In the genomic region with DNA sequence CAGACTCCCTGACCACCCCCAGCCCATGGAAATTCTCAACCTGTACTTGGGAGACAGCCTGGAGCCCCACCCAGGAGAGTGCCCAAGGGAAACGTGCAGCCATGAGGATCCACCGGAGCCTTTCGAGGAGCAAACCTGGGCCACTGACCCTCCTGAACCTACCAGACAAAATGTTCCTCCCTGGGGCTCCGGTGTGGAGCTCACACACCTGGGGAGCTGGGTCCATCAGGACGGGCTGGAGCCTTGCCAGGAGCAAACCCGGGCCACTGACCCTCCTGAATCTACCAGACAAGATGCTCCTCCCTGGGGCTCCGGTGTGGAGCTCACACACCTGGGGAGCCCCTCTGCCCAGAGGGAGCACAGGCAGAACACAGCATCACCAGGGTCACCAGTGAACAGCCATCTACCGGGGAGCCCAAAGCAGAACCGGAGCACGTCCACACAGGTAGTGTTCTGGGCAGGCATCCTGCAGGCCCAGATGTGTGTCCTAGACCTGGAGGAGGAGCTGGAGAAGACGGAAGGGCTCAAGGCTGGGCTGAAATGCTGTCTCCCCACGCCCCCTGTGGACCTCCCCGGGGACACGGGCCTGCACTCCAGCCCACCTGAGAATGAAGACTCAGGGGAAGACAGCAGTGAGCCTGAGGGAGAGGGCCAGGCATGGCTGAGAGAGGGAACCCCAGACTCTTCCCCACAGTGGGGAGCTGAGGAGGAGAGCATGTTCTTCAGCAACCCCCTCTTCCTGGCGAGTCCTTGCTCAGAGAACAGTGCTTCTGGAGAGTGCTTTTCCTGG, we compare ENCODE assay signal across 21 cellular contexts. TPM values are rescaled to one million over a fixed set of nuclear protein-coding genes. Genes with fewer than 3 reads are reported as not detected.
A peak's percentile ranks its signal among the peaks of the same experiment; 100 is the strongest.
DNase-seq lines count a peak whose midpoint lies in the region; ATAC-seq and TF ChIP-seq lines count a peak whose summit lies in the region.
"Had no signal": no experiment of that assay in that cellular context is flagged by ENCODE, and none has a peak within 500 bp of the region (broad histone marks: within the 10 kb centered on the region; RNA-seq: fewer than 3 reads in every experiment).

No MANE protein-coding gene starts in this region.

- H3K27me3 ChIP-seq in CD4-positive, alpha-beta memory T cell (ENCODE audit: insufficient read depth, low read length) = no peaks in the 10 kb centered on the region
- H3K27me3 ChIP-seq in PC-9 (ENCODE audit: insufficient read depth, low read depth) = no peaks in the 10 kb centered on the region

- H3K27ac ChIP-seq in CD4-positive, alpha-beta memory T cell (ENCODE audit: low read depth, low read length) = peak overlapping the region; percentile 0
- H3K27ac ChIP-seq in PC-9 = no peak overlapping the region
- H3K27ac ChIP-seq: HL-60, left ventricle myocardium inferior had no signal

- H3K36me3 Mint-ChIP-seq in activated CD8-positive, alpha-beta memory T cell treated with anti-CD3 and anti-CD28 coated beads, Interleukin-2, amount 10 ng/mL, durations not matched to agents 7 days and 5 days = peaks cover 62% of the 10 kb centered on the region
- peaks cover 39 to 72% of the 10 kb centered on the region in 2 donors for H3K36me3 Mint-ChIP-seq in CD4-positive, alpha-beta memory T cell
- peaks cover 53% of the 10 kb centered on the region for H3K36me3 Mint-ChIP-seq in activated naive CD8-positive, alpha-beta T cell treated with anti-CD3 and anti-CD28 coated beads for 36 hours

- H3K4me3 Mint-ChIP-seq in activated CD8-positive, alpha-beta memory T cell treated with anti-CD3 and anti-CD28 coated beads, Interleukin-2, amount 10 ng/mL, durations not matched to agents 7 days and 5 days = no peak overlapping the region
- H3K4me3 Mint-ChIP-seq in CD4-positive, alpha-beta memory T cell = peak overlapping the region in 3 of 8 donors; percentile 75 to 93 (median 88)
- no peak overlapping the region for H3K4me3 Mint-ChIP-seq in activated naive CD8-positive, alpha-beta T cell treated with anti-CD3 and anti-CD28 coated beads for 36 hours
- H3K4me3 Mint-ChIP-seq: HFFc6 had no signal

- no peaks in the 10 kb centered on the region for H3K9me3 Mint-ChIP-seq in activated CD8-positive, alpha-beta memory T cell treated with anti-CD3 and anti-CD28 coated beads, Interleukin-2, amount 10 ng/mL, durations not matched to agents 7 days and 5 days (ENCODE audit: low read depth)
- no peaks in the 10 kb centered on the region for H3K9me3 Mint-ChIP-seq in CD4-positive, alpha-beta memory T cell
- no peaks in the 10 kb centered on the region for H3K9me3 Mint-ChIP-seq in activated naive CD8-positive, alpha-beta T cell treated with anti-CD3 and anti-CD28 coated beads for 36 hours
- H3K9me3 Mint-ChIP-seq: HFFc6 had no signal

- DNase-seq in activated CD8-positive, alpha-beta memory T cell treated with anti-CD3 and anti-CD28 coated beads, Interleukin-2, amount 10 ng/mL, durations not matched to agents 7 days and 5 days = no peak
- DNase-seq in activated CD8-positive, alpha-beta memory T cell treated with anti-CD3 and anti-CD28 coated beads, Interleukin-2, amount 50 U/mL, for 4 hours = no peak
- DNase-seq in CD4-positive, alpha-beta memory T cell = no peak
- no peak for DNase-seq in activated naive CD8-positive, alpha-beta T cell treated with anti-CD3 and anti-CD28 coated beads for 36 hours
- peak; percentile 73 for DNase-seq in posterior vena cava (ENCODE audit: low spot score)
- DNase-seq in lower leg skin (ENCODE audit: low spot score in 2 of 2) = no peak
- no peak for DNase-seq in COLO668 (lab: John Stamatoyannopoulos, UW; ENCODE audit: unreplicated experiment)
- no peak for DNase-seq in PC-9
- DNase-seq: activated CD8-positive, alpha-beta memory T cell treated with anti-CD3 and anti-CD28 coated beads for 24 hours; activated gamma-delta T cell treated with Interleukin-2 at 50 U/mL for 16 hours; DND-41; HFFc6; IMR-90; left ventricle myocardium inferior; NCI-H1436; NCI-H524 treated with DMSO at 0.1 percent for 48 hours had no signal

- H3K4me1 Mint-ChIP-seq in activated CD8-positive, alpha-beta memory T cell treated with anti-CD3 and anti-CD28 coated beads, Interleukin-2, amount 10 ng/mL, durations not matched to agents 7 days and 5 days = peaks cover 91% of the 10 kb centered on the region
- H3K4me1 Mint-ChIP-seq in CD4-positive, alpha-beta memory T cell = peaks cover 66 to 98% (median 87%) of the 10 kb centered on the region in 4 donors
- H3K4me1 Mint-ChIP-seq in activated naive CD8-positive, alpha-beta T cell treated with anti-CD3 and anti-CD28 coated beads for 36 hours = peaks cover 79% of the 10 kb centered on the region

- no peaks in the 10 kb centered on the region for H4K20me1 ChIP-seq in PC-9 (ENCODE audit: insufficient read depth)

- BruUV-seq in PC-9 (replicated peaks; lab: Mats Ljungman, UMichigan) = no TSS peak

- H2AFZ ChIP-seq in PC-9 = no peak overlapping the region

- WGBS in lower leg skin, 2 donors = 80 to 83% methylated on average over 11 to 12 of the region's 15 CpGs

- no peaks in the 10 kb centered on the region for H3K27me3 Mint-ChIP-seq in activated CD8-positive, alpha-beta memory T cell treated with anti-CD3 and anti-CD28 coated beads, Interleukin-2, amount 10 ng/mL, durations not matched to agents 7 days and 5 days
- no peaks in the 10 kb centered on the region for H3K27me3 Mint-ChIP-seq in CD4-positive, alpha-beta memory T cell
- no peaks in the 10 kb centered on the region for H3K27me3 Mint-ChIP-seq in activated naive CD8-positive, alpha-beta T cell treated with anti-CD3 and anti-CD28 coated beads for 36 hours

- H3K4me3 ChIP-seq in CD4-positive, alpha-beta memory T cell (ENCODE audit: low read length in 2 of 2) = no peak overlapping the region
- H3K4me3 ChIP-seq in lower leg skin (ENCODE audit: low read depth, poor library complexity, severe bottlenecking) (no peak overlapping the region), PC-9 (no peak overlapping the region)
- H3K4me3 ChIP-seq: left ventricle myocardium inferior had no signal

- peak overlapping the region; percentile 4 for H3K27ac Mint-ChIP-seq in activated CD8-positive, alpha-beta memory T cell treated with anti-CD3 and anti-CD28 coated beads, Interleukin-2, amount 10 ng/mL, durations not matched to agents 7 days and 5 days
- peak overlapping the region in 5 of 7 donors; percentile 18 to 94 (median 70) for H3K27ac Mint-ChIP-seq in CD4-positive, alpha-beta memory T cell
- peak overlapping the region; percentile 31 for H3K27ac Mint-ChIP-seq in activated naive CD8-positive, alpha-beta T cell treated with anti-CD3 and anti-CD28 coated beads for 36 hours
- H3K27ac Mint-ChIP-seq: HFFc6 had no signal

- peaks cover 98% of the 10 kb centered on the region for H3K4me1 ChIP-seq in CD4-positive, alpha-beta memory T cell (ENCODE audit: insufficient read depth, low read length)
- no peaks in the 10 kb centered on the region for H3K4me1 ChIP-seq in PC-9 (replicated peaks; ENCODE audit: insufficient read depth)
- H3K4me1 ChIP-seq: left ventricle myocardium inferior had no signal

- H3K4me2 ChIP-seq in PC-9 = no peak overlapping the region

- H3K79me2 ChIP-seq in PC-9 (ENCODE audit: low read depth) = no peaks in the 10 kb centered on the region

- no peaks in the 10 kb centered on the region for H3F3A ChIP-seq in PC-9 (ENCODE audit: insufficient read depth, low read depth)

- ATAC-seq in activated CD8-positive, alpha-beta memory T cell treated with anti-CD3 and anti-CD28 coated beads, Interleukin-2, amount 10 ng/mL, durations not matched to agents 7 days and 5 days = no peak
- ATAC-seq: sciatic nerve had no signal

- TF ChIP-seq CTCF in lower leg skin (IDR thresholded peaks at IDR 0.05) (no peak), PC-9 (conservative IDR thresholded peaks at IDR 0.05) (no peak)

- CTCF ChIA-PET in activated CD8-positive, alpha-beta memory T cell treated with anti-CD3 and anti-CD28 coated beads, Interleukin-2, amount 10 ng/mL, durations not matched to agents 7 days and 5 days (lab: Charles Lee) = interaction anchor here (0.9 to 12.6 kb wide), 5 partner anchors 10 to 103 kb away, joined by 4 to 177 read pairs (median 19); partner anchors contain the start of gene PSD4
- CTCF ChIA-PET in CD4-positive, alpha-beta memory T cell (lab: Charles Lee; ENCODE audit: partially characterized antibody) = interaction anchor here (4.0 to 15.5 kb wide), 3 partner anchors 19 to 45 kb away, joined by 25 to 236 read pairs (median 125); no protein-coding TSS in a partner anchor
- CTCF ChIA-PET in PC-9 (lab: Charles Lee) = no interaction called here

- no peaks in the 10 kb centered on the region for H3K9me2 ChIP-seq in PC-9 (ENCODE audit: insufficient read depth)

- H3K9me3 ChIP-seq in CD4-positive, alpha-beta memory T cell (ENCODE audit: control insufficient read depth in 1 of 2, low read length in 2 of 2) = no peaks in the 10 kb centered on the region
- no peaks in the 10 kb centered on the region for H3K9me3 ChIP-seq in PC-9 (ENCODE audit: insufficient read depth, low read depth)
- H3K9me3 ChIP-seq: left ventricle myocardium inferior had no signal

- POLR2A ChIA-PET in CD4-positive, alpha-beta memory T cell (lab: Charles Lee; ENCODE audit: partially characterized antibody) = interaction anchor here (1.0 to 4.4 kb wide), 6 partner anchors 8 to 25 kb away, joined by 3 to 47 read pairs (median 6); partner anchors contain the start of gene PSD4
- POLR2A ChIA-PET in PC-9 (lab: Charles Lee; ENCODE audit: unreplicated experiment) = no interaction called here

- H3K36me3 ChIP-seq in CD4-positive, alpha-beta memory T cell (ENCODE audit: insufficient read depth, low read length) = peaks cover 54% of the 10 kb centered on the region
- no peaks in the 10 kb centered on the region for H3K36me3 ChIP-seq in PC-9 (ENCODE audit: low read depth)
- H3K36me3 ChIP-seq: left ventricle myocardium inferior had no signal

- TF ChIP-seq POLR2A in lower leg skin (IDR thresholded peaks at IDR 0.05) = no peak

- intact Hi-C loops in CD4-positive, alpha-beta memory T cell (cut with micrococcal nuclease) = no loop called here
- intact Hi-C loops in posterior vena cava (cut with DNase I) = no loop called here
- intact Hi-C loops in lower leg skin (cut with DNase I; ENCODE audit: low total_unique reads) = no loop called here
- intact Hi-C loops in PC-9 (cut with micrococcal nuclease; ENCODE audit: unreplicated experiment) = no loop called here

RNA-seq across cellular contexts. Expression of gene PSD4, which starts 8.9 kb away (rescaled TPM):
- 100 to 1,000 TPM; 314 to 388 TPM for total RNA-seq in activated CD8-positive, alpha-beta memory T cell treated with anti-CD3 and anti-CD28 coated beads, Interleukin-2, amount 10 ng/mL, durations not matched to agents 7 days and 5 days
- 100 to 1,000 TPM in 1 of 2 experiments, 10 to 100 TPM in 1; 100.0 to 101 TPM for total RNA-seq in CD4-positive, alpha-beta memory T cell
- polyA plus RNA-seq in CD4-positive, alpha-beta memory T cell = 10 to 100 TPM; 11.9 to 32.8 TPM
- total RNA-seq in activated naive CD8-positive, alpha-beta T cell treated with anti-CD3 and anti-CD28 coated beads for 36 hours = 100 to 1,000 TPM; 194 to 198 TPM
- total RNA-seq in posterior vena cava (10 to 100 TPM in 1 of 2 donors, 1 to 10 TPM in 1; 5.8 to 10.5 TPM), lower leg skin (10 to 100 TPM; 58.1 to 99.2 (median 87.6) TPM), PC-9 (2021) (29.6 and 38.7 TPM in 2 replicates)

RNA-seq across cellular contexts. Expression of gene IL1RN, which starts 55.3 kb away (rescaled TPM):
- total RNA-seq in activated CD8-positive, alpha-beta memory T cell treated with anti-CD3 and anti-CD28 coated beads, Interleukin-2, amount 10 ng/mL, durations not matched to agents 7 days and 5 days = 1 to 10 TPM; 1.8 TPM
- 1 to 10 TPM; 2.4 TPM for total RNA-seq in CD4-positive, alpha-beta memory T cell
- not detected for polyA plus RNA-seq in CD4-positive, alpha-beta memory T cell
- under 1 TPM; 0.19 to 0.30 TPM for total RNA-seq in activated naive CD8-positive, alpha-beta T cell treated with anti-CD3 and anti-CD28 coated beads for 36 hours
- total RNA-seq in posterior vena cava (1 to 10 TPM; 1.7 to 3.0 TPM), lower leg skin (100 to 1,000 TPM; 120 to 178 (median 132) TPM), PC-9 (2021) (5.0 and 8.4 TPM in 2 replicates)
- total RNA-seq: A673, HFFc6, IMR-90, MCF 10A, osteoblast had no signal
- polyA plus RNA-seq: IMR-90 had no signal

Comparison
In these comparisons a context has a peak if more than half of its experiments do, and no peak if none do; other contexts are left out.
1. H3K27ac Mint-ChIP-seq: peak in every context shown above with its lines; median percentile 70 in CD4-positive, alpha-beta memory T cell; 31 in activated naive CD8-positive, alpha-beta T cell treated with anti-CD3 and anti-CD28 coated beads for 36 hours; 4 in activated CD8-positive, alpha-beta memory T cell treated with anti-CD3 and anti-CD28 coated beads, Interleukin-2, amount 10 ng/mL, durations not matched to agents 7 days and 5 days.
2. RNA of gene IL1RN, which starts 55.3 kb away (total RNA-seq): 120 to 178 TPM in lower leg skin; 5.0 to 8.4 TPM in PC-9, 1.7 to 3.0 TPM in posterior vena cava, 2.4 TPM in CD4-positive, alpha-beta memory T cell, 1.8 TPM in activated CD8-positive, alpha-beta memory T cell treated with anti-CD3 and anti-CD28 coated beads, Interleukin-2, amount 10 ng/mL, durations not matched to agents 7 days and 5 days and 0.19 to 0.30 TPM in activated naive CD8-positive, alpha-beta T cell treated with anti-CD3 and anti-CD28 coated beads for 36 hours; every median in the first group is over 10 times any median in the second.